ENCODE assay signal across 1 cellular context in genomic region chr6:35727935-35728662, GRCh38.
TF ChIP-seq lines count a peak whose summit lies in the region.

No MANE protein-coding gene starts in this region.

TF ChIP-seq in K562, 482 proteins besides CTCF, POLR2A, EP300 and RAD21 (continued from another document and continues in another):
- TF ChIP-seq ZBTB40 (IDR thresholded peaks at IDR 0.05) (0 out of 2 replicates have a peak, but pooled peaks have one; percentile 38), ZBTB40 (CRISPR knock-in tag; IDR thresholded peaks at IDR 0.05) (no peak), TARDBP (IDR thresholded peaks at IDR 0.05) (peak; percentile 29; the same call in 1 of the 2 replicates), MEF2D (tag; conservative IDR thresholded peaks at IDR 0.05; ENCODE audit: low read depth) (no peak), MGA (IDR thresholded peaks at IDR 0.05) (peak; percentile 99), SIN3B (IDR thresholded peaks at IDR 0.05; ENCODE audit: low read depth) (no peak), NR2C1 (IDR thresholded peaks at IDR 0.05) (no peak), NR2C1 (tag; IDR thresholded peaks at IDR 0.05) (peak; percentile 62; the same call in 1 of the 2 replicates), GABPB2 (CRISPR knock-in tag; conservative IDR thresholded peaks at IDR 0.05) (no peak), HNRNPL (IDR thresholded peaks at IDR 0.05; ENCODE audit: low read depth, low read length) (peak; percentile 87; the same call in 1 of the 2 replicates), RB1 (IDR thresholded peaks at IDR 0.05; ENCODE audit: low read depth) (peak; percentile 45; the same call in 1 of the 2 replicates), TAF15 (IDR thresholded peaks at IDR 0.05; ENCODE audit: low read depth, low read length) (no peak), ZNF551 (CRISPR knock-in tag; IDR thresholded peaks at IDR 0.05) (no peak), TRIM25 (IDR thresholded peaks at IDR 0.05; ENCODE audit: borderline replicate concordance) (no peak), ZNF512 (tag; IDR thresholded peaks at IDR 0.05) (no peak), ATF6 (CRISPR knock-in tag; IDR thresholded peaks at IDR 0.05) (0 out of 2 replicates have a peak, but pooled peaks have one; percentile 39)
